In genomic region chr12:50084775-50085614, GRCh38 we compare ENCODE assay signal across 8 cellular contexts. TPM values are rescaled to one million over a fixed set of nuclear protein-coding genes. Genes with fewer than 3 reads are reported as not detected.
DNase-seq lines count a peak whose midpoint lies in the region; TF ChIP-seq lines count a peak whose summit lies in the region.

Gene SMARCD1 (plus strand): TSS chr12:50085342. CDS start chr12:50085370, 28 bp downstream.

- TF ChIP-seq EP300 in ovary (IDR thresholded peaks at IDR 0.05) = no peak

- peak within 1 kb of the TSS; percentile 95 for H3K27ac Mint-ChIP-seq in HFFc6
- H3K27ac Mint-ChIP-seq in activated naive CD8-positive, alpha-beta T cell = peak within 1 kb of the TSS; percentile 97

- no peaks in the 10 kb centered on the region for H3K36me3 ChIP-seq in ovary
- H3K36me3 ChIP-seq in thyroid gland = peaks cover 15 to 18% of the 10 kb centered on the region in 2 donors

- H3K27me3 Mint-ChIP-seq in HFFc6 (ENCODE audit: insufficient read depth) = no peaks in the 10 kb centered on the region; the same call in 1 of the 2 replicates
- no peaks in the 10 kb centered on the region for H3K27me3 Mint-ChIP-seq in activated naive CD8-positive, alpha-beta T cell

- H3K9me3 Mint-ChIP-seq in HFFc6 = no peaks in the 10 kb centered on the region
- no peaks in the 10 kb centered on the region for H3K9me3 Mint-ChIP-seq in activated naive CD8-positive, alpha-beta T cell (ENCODE audit: low read depth)

- H3K4me3 Mint-ChIP-seq in HFFc6 = peak within 1 kb of the TSS; percentile 92
- H3K4me3 Mint-ChIP-seq in activated naive CD8-positive, alpha-beta T cell = peak within 1 kb of the TSS; percentile 92

- H3K4me1 ChIP-seq in ovary (ENCODE audit: insufficient read depth) (peaks cover 2% of the 10 kb centered on the region), thyroid gland (peaks cover 7 to 16% of the 10 kb centered on the region in 2 donors)

- TF ChIP-seq CTCF in HFFc6 (IDR thresholded peaks at IDR 0.05) (peak; percentile 53), ovary (IDR thresholded peaks at IDR 0.05) (no peak), thyroid gland (IDR thresholded peaks at IDR 0.05) (peak in 2 of 6 experiments; percentile 45 to 50)

- TF ChIP-seq POLR2A in ovary (IDR thresholded peaks at IDR 0.05) = no peak
- peak in 1 of 2 donors; percentile 42 for TF ChIP-seq POLR2A in thyroid gland (IDR thresholded peaks at IDR 0.05)

- 1% methylated on average over 64 to 69 of the region's 69 CpGs for WGBS in ovary, 3 donors
- 1 to 2% methylated on average over 11 to 35 of the region's 69 CpGs for WGBS in thyroid gland, 2 donors

- H3K27ac ChIP-seq in ovary (peak within 1 kb of the TSS; percentile 79 to 96), thyroid gland (peak within 1 kb of the TSS; percentile 87 to 98 (median 96))

- peaks cover 49% of the 10 kb centered on the region for H3K4me1 Mint-ChIP-seq in HFFc6 (ENCODE audit: low read depth)
- peaks cover 37% of the 10 kb centered on the region for H3K4me1 Mint-ChIP-seq in activated naive CD8-positive, alpha-beta T cell (ENCODE audit: low read depth)

- no peaks in the 10 kb centered on the region for H3K9me3 ChIP-seq in ovary
- no peaks in the 10 kb centered on the region for H3K9me3 ChIP-seq in thyroid gland

- peak within 1 kb of the TSS; percentile 95 for H3K4me3 ChIP-seq in GM08714 (ENCODE audit: low read length)
- H3K4me3 ChIP-seq in ovary = peak within 1 kb of the TSS; percentile 85
- H3K4me3 ChIP-seq in thyroid gland (replicated peaks in 1 of 3) = peak within 1 kb of the TSS; percentile 27 to 94 (median 89)

- DNase-seq in HFFc6 (peak; percentile 83), NCI-H1048 (lab: John Stamatoyannopoulos, UW) (peak; percentile 83), SKM-1 (lab: John Stamatoyannopoulos, UW; ENCODE audit: unreplicated experiment) (peak; percentile 44), head of caudate nucleus (peak; percentile 87 to 98 (median 96)), ovary (peak; percentile 91 to 93 (median 91)), thyroid gland (peak; percentile 94 to 95)

- intact Hi-C loops in head of caudate nucleus (cut with DNase I) = no loop called here
- intact Hi-C loops in ovary (cut with DNase I) = loop anchor here in 1 of 4 donors (10.0 kb wide), 1 partner anchor 230 kb away; no protein-coding TSS in a partner anchor
- intact Hi-C loops in thyroid gland (cut with DNase I) = no loop called here

- peaks cover 15% of the 10 kb centered on the region for H3K36me3 Mint-ChIP-seq in HFFc6 (ENCODE audit: low read depth)
- H3K36me3 Mint-ChIP-seq in activated naive CD8-positive, alpha-beta T cell = peaks cover 3% of the 10 kb centered on the region

- H3K27me3 ChIP-seq in ovary (no peaks in the 10 kb centered on the region), thyroid gland (no peaks in the 10 kb centered on the region)

RNA-seq across cellular contexts. Expression of gene SMARCD1, which starts in this region (rescaled TPM):
- total RNA-seq in HFFc6 (2021; fragmentation: NEBNext Ultra II Directional; extraction: Animal tissue kit (Norgen Biotek cat#: 25700)) = 10 to 100 TPM; 37.6 to 59.1 (median 44.2) TPM
- total RNA-seq in ovary (10 to 100 TPM; 33.5 to 57.7 (median 50.7) TPM), thyroid gland (10 to 100 TPM; 67.2 to 92.9 (median 74.7) TPM)
- 10 to 100 TPM; 26.1 to 56.9 TPM for polyA plus RNA-seq in ovary

Comparison
In these comparisons a context has a peak if more than half of its experiments do, and no peak if none do; other contexts are left out.
1. Peak in every context shown above with its lines: DNase-seq, H3K4me3 ChIP-seq and H3K27ac ChIP-seq.
2. DNase-seq: peak in every context shown above with its lines; median percentile 96 in head of caudate nucleus; 94 in thyroid gland; 91 in ovary; 83 in HFFc6; 83 in NCI-H1048; 44 in SKM-1.